1 cellular context compared by ENCODE assay signal in the genomic region with DNA sequence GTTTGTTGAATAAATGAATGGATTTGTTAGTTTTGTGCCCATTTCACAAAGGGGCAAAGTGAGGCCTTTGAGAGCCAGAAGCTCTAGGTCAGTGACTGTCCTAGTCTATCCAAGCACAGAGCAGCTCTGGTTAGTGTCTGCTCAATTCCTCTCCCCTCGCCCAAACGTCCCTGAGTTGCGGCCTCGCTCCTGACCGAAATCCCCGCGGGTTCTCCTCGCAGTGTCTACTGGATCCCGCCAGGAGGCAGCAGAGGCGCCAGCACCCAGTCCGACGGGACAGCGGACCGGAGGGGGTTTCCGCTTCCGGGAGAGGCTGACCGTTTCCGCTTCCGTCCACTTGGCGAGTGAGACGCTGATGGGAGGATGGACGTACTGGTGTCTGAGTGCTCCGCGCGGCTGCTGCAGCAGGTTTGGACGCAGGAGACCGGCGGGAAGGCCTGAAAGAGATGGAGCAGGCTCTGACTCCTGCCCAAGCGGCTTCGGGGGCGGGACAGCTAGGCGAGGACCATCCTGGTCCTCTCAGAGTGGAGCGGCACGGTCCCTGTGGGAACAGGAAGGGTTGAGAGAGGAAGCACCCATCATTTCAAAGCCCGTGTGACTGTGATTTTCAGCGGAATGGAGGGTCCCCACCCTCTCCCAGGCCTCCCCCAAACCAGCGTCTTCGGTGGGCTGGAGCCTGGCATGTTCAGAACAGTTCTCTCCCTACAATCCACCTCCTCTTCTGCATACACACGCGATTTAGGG.
TF ChIP-seq lines count a peak whose summit lies in the region.

TSS of gene RARS1 (plus strand) at position 336 of the 744 bp plus-strand sequence. CDS start at position 364, 28 bp downstream.

TF ChIP-seq in HepG2, 621 proteins besides CTCF, POLR2A, EP300 and RAD21 (continued from another document and continues in another):
- TF ChIP-seq ZNF276 (CRISPR knock-in tag; IDR thresholded peaks at IDR 0.05; ENCODE audit: low read depth) (no peak), KDM5A (IDR thresholded peaks at IDR 0.05; ENCODE audit: borderline replicate concordance, low read length) (peak; percentile 93), ZNF784 (CRISPR knock-in tag; IDR thresholded peaks at IDR 0.05; ENCODE audit: borderline replicate concordance) (no peak), ZNF878 (CRISPR knock-in tag; IDR thresholded peaks at IDR 0.05) (peak; percentile 63; the same call in 1 of the 2 replicates), TMF1 (CRISPR knock-in tag; IDR thresholded peaks at IDR 0.05; ENCODE audit: low read depth) (no peak), PAXIP1 (CRISPR knock-in tag; conservative IDR thresholded peaks at IDR 0.05) (peak; percentile 33), ZNF879 (CRISPR knock-in tag; IDR thresholded peaks at IDR 0.05) (no peak), NBN (conservative IDR thresholded peaks at IDR 0.05) (no peak), GATAD1 (CRISPR knock-in tag; IDR thresholded peaks at IDR 0.05) (peak; percentile 99), ZNF335 (CRISPR knock-in tag; IDR thresholded peaks at IDR 0.05) (peak; percentile 66; the same call in 1 of the 2 replicates), RBFOX2 (IDR thresholded peaks at IDR 0.05; ENCODE audit: low read depth, low read length) (peak; percentile 90), ZMAT3 (CRISPR knock-in tag; conservative IDR thresholded peaks at IDR 0.05) (peak; percentile 78; the same call in 1 of the 2 replicates), ZFY (CRISPR knock-in tag; IDR thresholded peaks at IDR 0.05) (peak; percentile 82), CREB3 (CRISPR knock-in tag; IDR thresholded peaks at IDR 0.05) (0 out of 2 replicates have a peak, but pooled peaks have one; percentile 59), ZNF674 (CRISPR knock-in tag; IDR thresholded peaks at IDR 0.05; ENCODE audit: low read depth) (no peak), ZNF572 (CRISPR knock-in tag; IDR thresholded peaks at IDR 0.05) (0 out of 2 replicates have a peak, but pooled peaks have one; percentile 42), TCF7L2 (IDR thresholded peaks at IDR 0.05; ENCODE audit: low read depth, low read length) (no peak), ZBTB7A (CRISPR knock-in tag; IDR thresholded peaks at IDR 0.05) (no peak), MXI1 (IDR thresholded peaks at IDR 0.05; ENCODE audit: borderline replicate concordance, low read depth, low read length) (peak; percentile 66; the same call in 1 of the 3 replicates), FOXJ3 (CRISPR knock-in tag; IDR thresholded peaks at IDR 0.05; ENCODE audit: borderline replicate concordance) (peak; percentile 79; the same call in 1 of the 2 replicates), BCLAF1 (IDR thresholded peaks at IDR 0.05) (no peak), HES4 (CRISPR knock-in tag; IDR thresholded peaks at IDR 0.05; ENCODE audit: borderline replicate concordance) (no peak; the same call in 1 of the 2 replicates), GMEB2 (CRISPR knock-in tag; IDR thresholded peaks at IDR 0.05; ENCODE audit: low read depth) (no peak), XBP1 (CRISPR knock-in tag; IDR thresholded peaks at IDR 0.05) (no peak), ZNF562 (CRISPR knock-in tag; IDR thresholded peaks at IDR 0.05; ENCODE audit: borderline replicate concordance) (no peak), RNF2 (conservative IDR thresholded peaks at IDR 0.05; ENCODE audit: low read depth) (no peak), ZNF441 (CRISPR knock-in tag; IDR thresholded peaks at IDR 0.05; ENCODE audit: borderline replicate concordance) (peak; percentile 73; the same call in 1 of the 2 replicates), KLF16 (CRISPR knock-in tag; IDR thresholded peaks at IDR 0.05) (peak in 1 of 2 experiments; percentile 89; a peak in 2 of 4 replicates)
- TF ChIP-seq, protein P1, sequence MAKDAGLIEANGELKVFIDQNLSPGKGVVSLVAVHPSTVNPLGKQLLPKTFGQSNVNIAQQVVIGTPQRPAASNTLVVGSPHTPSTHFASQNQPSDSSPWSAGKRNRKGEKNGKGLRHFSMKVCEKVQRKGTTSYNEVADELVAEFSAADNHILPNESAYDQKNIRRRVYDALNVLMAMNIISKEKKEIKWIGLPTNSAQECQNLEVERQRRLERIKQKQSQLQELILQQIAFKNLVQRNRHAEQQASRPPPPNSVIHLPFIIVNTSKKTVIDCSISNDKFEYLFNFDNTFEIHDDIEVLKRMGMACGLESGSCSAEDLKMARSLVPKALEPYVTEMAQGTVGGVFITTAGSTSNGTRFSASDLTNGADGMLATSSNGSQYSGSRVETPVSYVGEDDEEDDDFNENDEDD (CRISPR knock-in tag; IDR thresholded peaks at IDR 0.05; ENCODE audit: borderline replicate concordance) = peak; percentile 43; the same call in 1 of the 2 replicates
- TF ChIP-seq, protein P2, sequence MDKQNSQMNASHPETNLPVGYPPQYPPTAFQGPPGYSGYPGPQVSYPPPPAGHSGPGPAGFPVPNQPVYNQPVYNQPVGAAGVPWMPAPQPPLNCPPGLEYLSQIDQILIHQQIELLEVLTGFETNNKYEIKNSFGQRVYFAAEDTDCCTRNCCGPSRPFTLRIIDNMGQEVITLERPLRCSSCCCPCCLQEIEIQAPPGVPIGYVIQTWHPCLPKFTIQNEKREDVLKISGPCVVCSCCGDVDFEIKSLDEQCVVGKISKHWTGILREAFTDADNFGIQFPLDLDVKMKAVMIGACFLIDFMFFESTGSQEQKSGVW (CRISPR knock-in tag; IDR thresholded peaks at IDR 0.05; ENCODE audit: borderline replicate concordance) = no peak
- TF ChIP-seq, protein P3, sequence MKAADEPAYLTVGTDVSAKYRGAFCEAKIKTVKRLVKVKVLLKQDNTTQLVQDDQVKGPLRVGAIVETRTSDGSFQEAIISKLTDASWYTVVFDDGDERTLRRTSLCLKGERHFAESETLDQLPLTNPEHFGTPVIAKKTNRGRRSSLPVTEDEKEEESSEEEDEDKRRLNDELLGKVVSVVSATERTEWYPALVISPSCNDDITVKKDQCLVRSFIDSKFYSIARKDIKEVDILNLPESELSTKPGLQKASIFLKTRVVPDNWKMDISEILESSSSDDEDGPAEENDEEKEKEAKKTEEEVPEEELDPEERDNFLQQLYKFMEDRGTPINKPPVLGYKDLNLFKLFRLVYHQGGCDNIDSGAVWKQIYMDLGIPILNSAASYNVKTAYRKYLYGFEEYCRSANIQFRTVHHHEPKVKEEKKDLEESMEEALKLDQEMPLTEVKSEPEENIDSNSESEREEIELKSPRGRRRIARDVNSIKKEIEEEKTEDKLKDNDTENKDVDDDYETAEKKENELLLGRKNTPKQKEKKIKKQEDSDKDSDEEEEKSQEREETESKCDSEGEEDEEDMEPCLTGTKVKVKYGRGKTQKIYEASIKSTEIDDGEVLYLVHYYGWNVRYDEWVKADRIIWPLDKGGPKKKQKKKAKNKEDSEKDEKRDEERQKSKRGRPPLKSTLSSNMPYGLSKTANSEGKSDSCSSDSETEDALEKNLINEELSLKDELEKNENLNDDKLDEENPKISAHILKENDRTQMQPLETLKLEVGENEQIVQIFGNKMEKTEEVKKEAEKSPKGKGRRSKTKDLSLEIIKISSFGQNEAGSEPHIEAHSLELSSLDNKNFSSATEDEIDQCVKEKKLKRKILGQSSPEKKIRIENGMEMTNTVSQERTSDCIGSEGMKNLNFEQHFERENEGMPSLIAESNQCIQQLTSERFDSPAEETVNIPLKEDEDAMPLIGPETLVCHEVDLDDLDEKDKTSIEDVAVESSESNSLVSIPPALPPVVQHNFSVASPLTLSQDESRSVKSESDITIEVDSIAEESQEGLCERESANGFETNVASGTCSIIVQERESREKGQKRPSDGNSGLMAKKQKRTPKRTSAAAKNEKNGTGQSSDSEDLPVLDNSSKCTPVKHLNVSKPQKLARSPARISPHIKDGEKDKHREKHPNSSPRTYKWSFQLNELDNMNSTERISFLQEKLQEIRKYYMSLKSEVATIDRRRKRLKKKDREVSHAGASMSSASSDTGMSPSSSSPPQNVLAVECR (CRISPR knock-in tag; IDR thresholded peaks at IDR 0.05; ENCODE audit: borderline replicate concordance) = peak; percentile 94
- TF ChIP-seq, protein P4, sequence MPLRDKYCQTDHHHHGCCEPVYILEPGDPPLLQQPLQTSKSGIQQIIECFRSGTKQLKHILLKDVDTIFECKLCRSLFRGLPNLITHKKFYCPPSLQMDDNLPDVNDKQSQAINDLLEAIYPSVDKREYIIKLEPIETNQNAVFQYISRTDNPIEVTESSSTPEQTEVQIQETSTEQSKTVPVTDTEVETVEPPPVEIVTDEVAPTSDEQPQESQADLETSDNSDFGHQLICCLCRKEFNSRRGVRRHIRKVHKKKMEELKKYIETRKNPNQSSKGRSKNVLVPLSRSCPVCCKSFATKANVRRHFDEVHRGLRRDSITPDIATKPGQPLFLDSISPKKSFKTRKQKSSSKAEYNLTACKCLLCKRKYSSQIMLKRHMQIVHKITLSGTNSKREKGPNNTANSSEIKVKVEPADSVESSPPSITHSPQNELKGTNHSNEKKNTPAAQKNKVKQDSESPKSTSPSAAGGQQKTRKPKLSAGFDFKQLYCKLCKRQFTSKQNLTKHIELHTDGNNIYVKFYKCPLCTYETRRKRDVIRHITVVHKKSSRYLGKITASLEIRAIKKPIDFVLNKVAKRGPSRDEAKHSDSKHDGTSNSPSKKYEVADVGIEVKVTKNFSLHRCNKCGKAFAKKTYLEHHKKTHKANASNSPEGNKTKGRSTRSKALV (CRISPR knock-in tag; IDR thresholded peaks at IDR 0.05) = 0 out of 2 replicates have a peak, but pooled peaks have one; percentile 59
